Comparison of ENCODE assay signal across 27 cellular contexts in genomic region chr3:113771993-113772392, GRCh38.
"Had no signal": no experiment of that assay in that cellular context is flagged by ENCODE, and none has a peak within 500 bp of the region (broad histone marks: within the 10 kb centered on the region; RNA-seq: fewer than 3 reads in every experiment).

No MANE protein-coding gene starts in this region.

- H3K27me3 Mint-ChIP-seq: activated CD4-positive, alpha-beta memory T cell treated with anti-CD3 and anti-CD28 coated beads for 36 hours; naive B cell had no signal

- H3K27me3 ChIP-seq: brain microvascular endothelial cell, right atrium auricular region, upper lobe of right lung had no signal

- H3K36me3 ChIP-seq: brain microvascular endothelial cell, right atrium auricular region, upper lobe of right lung had no signal

- DNase-seq: activated CD4-positive, alpha-beta memory T cell treated with anti-CD3 and anti-CD28 coated beads for 36 hours; activated CD4-positive, alpha-beta T cell treated with anti-CD3 and anti-CD28 coated beads for 48 hours; activated CD4-positive, CD25-positive, alpha-beta regulatory T cell; activated gamma-delta T cell treated with Interleukin-2 at 50 U/mL for 16 hours; aorta; brain microvascular endothelial cell; caudate nucleus; dermis blood vessel endothelial cell; effector CD8-positive, alpha-beta T cell; glutamatergic neuron; hippocampal formation; kidney glomerular epithelial cell; left ventricle myocardium superior; mammary epithelial cell; naive B cell; psoas muscle; stimulated activated CD4-positive, alpha-beta T cell treated with anti-CD3 and anti-CD28 coated beads, Interleukin-4, amount 100 ng/mL, for 24 hours; stimulated activated naive CD4-positive, alpha-beta T cell treated with Interleukin-2 at 50 U/mL for 16 hours; T-helper 1 cell; T1000; upper lobe of right lung had no signal

- H3K4me3 ChIP-seq: psoas muscle, right atrium auricular region, upper lobe of right lung had no signal

- FAIRE-seq: endothelial cell of umbilical vein, frontal cortex had no signal

- H3K36me3 Mint-ChIP-seq: activated CD4-positive, alpha-beta memory T cell treated with anti-CD3 and anti-CD28 coated beads for 36 hours; activated naive CD4-positive, alpha-beta T cell treated with anti-CD3 and anti-CD28 coated beads, Interleukin-2, amount 50 U/mL, for 72 hours had no signal

- H3K4me3 Mint-ChIP-seq: activated CD4-positive, alpha-beta memory T cell treated with anti-CD3 and anti-CD28 coated beads for 36 hours; naive B cell; neural crest cell had no signal

- H3K27ac Mint-ChIP-seq: activated CD4-positive, alpha-beta memory T cell treated with anti-CD3 and anti-CD28 coated beads for 36 hours; activated naive CD4-positive, alpha-beta T cell treated with anti-CD3 and anti-CD28 coated beads, Interleukin-2, amount 50 U/mL, for 72 hours had no signal

- H3K4me1 ChIP-seq: right atrium auricular region, upper lobe of right lung had no signal

- ATAC-seq: activated naive CD4-positive, alpha-beta T cell treated with anti-CD3 and anti-CD28 coated beads, Interleukin-2, amount 50 U/mL, for 72 hours; esophagus mucosa; left ventricle myocardium superior; psoas muscle; upper lobe of right lung had no signal

- H3K27ac ChIP-seq: brain microvascular endothelial cell, psoas muscle, right atrium auricular region, upper lobe of right lung had no signal

- H3K9me3 Mint-ChIP-seq: activated CD4-positive, alpha-beta memory T cell treated with anti-CD3 and anti-CD28 coated beads for 36 hours; activated naive CD4-positive, alpha-beta T cell treated with anti-CD3 and anti-CD28 coated beads, Interleukin-2, amount 50 U/mL, for 72 hours; naive B cell; neural crest cell had no signal

- H3K9me3 ChIP-seq: psoas muscle, right atrium auricular region, upper lobe of right lung had no signal
